Comparison of ENCODE assay signal across 15 cellular contexts in genomic region chr5:96408841-96409458, GRCh38. TPM values are rescaled to one million over a fixed set of nuclear protein-coding genes. Genes with fewer than 3 reads are reported as not detected.
DNase-seq lines count a peak whose midpoint lies in the region; ATAC-seq, FAIRE-seq and TF ChIP-seq lines count a peak whose summit lies in the region.
"Had no signal": no experiment of that assay in that cellular context is flagged by ENCODE, and none has a peak within 500 bp of the region (broad histone marks: within the 10 kb centered on the region; RNA-seq: fewer than 3 reads in every experiment).

No MANE protein-coding gene starts in this region.

- H3K27ac Mint-ChIP-seq in endodermal cell = no peak overlapping the region

- H3K9ac ChIP-seq in keratinocyte (ENCODE audit: control insufficient read depth, extremely low read depth, insufficient read depth, low read length) (no peak overlapping the region), endodermal cell (ENCODE audit: extremely low read depth, low read length, poor library complexity, severe bottlenecking) (no peak overlapping the region)
- H3K9ac ChIP-seq: BLaER1 treated with 17β-estradiol and CSF1 and Interleukin-3, amounts not matched to agents 10 nM and 100 nM had no signal

- H3K9me3 Mint-ChIP-seq in endodermal cell = no peaks in the 10 kb centered on the region

- H3K36me3 ChIP-seq in RWPE2 (ENCODE audit: low read depth) (no peaks in the 10 kb centered on the region), keratinocyte (ENCODE audit: control insufficient read depth in 2 of 2, extremely low read depth in 1 of 2, insufficient read depth in 2 of 2, low read length in 2 of 2) (peaks cover 0 to 1% of the 10 kb centered on the region in 2 experiments), endodermal cell (ENCODE audit: control insufficient read depth, insufficient read depth, low read length) (no peaks in the 10 kb centered on the region)
- H3K36me3 ChIP-seq: BLaER1 treated with 17β-estradiol and CSF1 and Interleukin-3, amounts not matched to agents 10 nM and 100 nM had no signal

- no peaks in the 10 kb centered on the region for H3K27me3 Mint-ChIP-seq in endodermal cell (ENCODE audit: insufficient read depth)

- H3K4me1 Mint-ChIP-seq in endodermal cell = no peaks in the 10 kb centered on the region

- peaks cover 32% of the 10 kb centered on the region for H3K4me1 ChIP-seq in RWPE2 (ENCODE audit: insufficient read depth, poor library complexity, severe bottlenecking)
- H3K4me1 ChIP-seq in keratinocyte (ENCODE audit: control insufficient read depth, extremely low read depth, insufficient read depth, low read length) = peaks cover 15% of the 10 kb centered on the region
- H3K4me1 ChIP-seq in endodermal cell (ENCODE audit: control insufficient read depth, insufficient read depth, low read length) = no peaks in the 10 kb centered on the region

- no peaks in the 10 kb centered on the region for H3K36me3 Mint-ChIP-seq in endodermal cell (ENCODE audit: low read depth)

- no peaks in the 10 kb centered on the region for H3K79me2 ChIP-seq in keratinocyte (ENCODE audit: control insufficient read depth, insufficient read depth, low read length)

- H3K4me2 ChIP-seq in keratinocyte (ENCODE audit: control insufficient read depth, extremely low read depth, insufficient read depth, low read depth, low read length) = peak overlapping the region; percentile 50
- H3K4me2 ChIP-seq: BLaER1 treated with 17β-estradiol and CSF1 and Interleukin-3, amounts not matched to agents 10 nM and 100 nM had no signal

- H3K27ac ChIP-seq in RWPE2 (ENCODE audit: poor library complexity, severe bottlenecking) = peak overlapping the region; percentile 90
- peak overlapping the region; percentile 58 for H3K27ac ChIP-seq in epithelial cell of prostate
- H3K27ac ChIP-seq in keratinocyte (ENCODE audit: control insufficient read depth, insufficient read depth, low read length) = no peak overlapping the region
- no peak overlapping the region for H3K27ac ChIP-seq in endodermal cell (ENCODE audit: low read depth, low read length)
- H3K27ac ChIP-seq: BLaER1 treated with 17β-estradiol and CSF1 and Interleukin-3, amounts not matched to agents 10 nM and 100 nM; SK-N-MC had no signal

- ATAC-seq in RWPE2 (ENCODE audit: low read depth) (no peak; the same call in 2 of the 3 replicates), GM19455 (IDR thresholded peaks at IDR 0.05; ENCODE audit: unreplicated experiment) (no peak)
- ATAC-seq: HCT116 had no signal

- H2AFZ ChIP-seq in keratinocyte (ENCODE audit: control insufficient read depth, low read length) = no peak overlapping the region

- FAIRE-seq in keratinocyte (lab: Jason Lieb, UNC) = no peak

- in situ Hi-C loops in G401 (cut with HindIII; ENCODE audit: low sequenced_read_pairs) = no loop called here

- no peak overlapping the region for H3K4me3 ChIP-seq in RWPE2 (ENCODE audit: severe bottlenecking)
- H3K4me3 ChIP-seq in keratinocyte (ENCODE audit: control insufficient read depth in 2 of 3, extremely low read depth in 1 of 3, insufficient read depth in 2 of 3, low read depth in 1 of 3, low read length in 3 of 3) = no peak overlapping the region
- no peak overlapping the region for H3K4me3 ChIP-seq in endodermal cell (ENCODE audit: low read length)
- H3K4me3 ChIP-seq: BLaER1 treated with 17β-estradiol and CSF1 and Interleukin-3, amounts not matched to agents 10 nM and 100 nM; SK-N-MC had no signal

- H3K27me3 ChIP-seq in RWPE2 (ENCODE audit: insufficient read depth, poor library complexity, severe bottlenecking) = no peaks in the 10 kb centered on the region
- no peaks in the 10 kb centered on the region for H3K27me3 ChIP-seq in keratinocyte (ENCODE audit: control insufficient read depth, extremely low read depth, insufficient read depth, low read length)
- no peaks in the 10 kb centered on the region for H3K27me3 ChIP-seq in endodermal cell (ENCODE audit: control insufficient read depth, insufficient read depth, low read length, poor library complexity, severe bottlenecking)
- H3K27me3 ChIP-seq: BLaER1 treated with 17β-estradiol and CSF1 and Interleukin-3, amounts not matched to agents 10 nM and 100 nM had no signal

- H3K9me1 ChIP-seq in keratinocyte (ENCODE audit: control insufficient read depth, extremely low read depth, insufficient read depth, low read length) = no peaks in the 10 kb centered on the region

- DNase-seq in RWPE2 (ENCODE audit: low spot score) (no peak), epithelial cell of prostate (ENCODE audit: low read depth, low spot score) (no peak), keratinocyte (ENCODE audit: low read depth, low spot score) (no peak), endodermal cell (no peak), G401 (ENCODE audit: low spot score) (no peak)
- no peak for DNase-seq in stimulated activated CD4-positive, alpha-beta T cell treated with anti-CD3 and anti-CD28 coated beads, Interleukin-2, amount 100 ng/mL, for 48 hours
- DNase-seq: DMS 273 treated with DMSO at 0.1 percent for 48 hours; NCI-H146; NCI-H2081 treated with DMSO at 0.1 percent for 48 hours; NCI-H69; NK-92 treated with Interleukin-12 subunit alpha and Interleukin-12 subunit beta, amount 100 ng/mL, for 24 hours had no signal

- H3K9me3 ChIP-seq in RWPE2 (ENCODE audit: severe bottlenecking) = no peaks in the 10 kb centered on the region
- no peaks in the 10 kb centered on the region for H3K9me3 ChIP-seq in keratinocyte (ENCODE audit: control insufficient read depth, low read depth, low read length)
- H3K9me3 ChIP-seq in endodermal cell (ENCODE audit: control insufficient read depth, low read length) = no peaks in the 10 kb centered on the region
- H3K9me3 ChIP-seq: BLaER1 treated with 17β-estradiol and CSF1 and Interleukin-3, amounts not matched to agents 10 nM and 100 nM had no signal

- 88 to 94% methylated on average over 7 to 12 of the region's 12 CpGs for WGBS in endodermal cell (ENCODE audit: insufficient coverage in 1 of 2, insufficient read length in 1 of 2), 2 experiments

- H3K4me3 Mint-ChIP-seq in endodermal cell = no peak overlapping the region

- no peak for TF ChIP-seq CTCF in RWPE2 (IDR thresholded peaks at IDR 0.05; ENCODE audit: poor library complexity, severe bottlenecking)
- no peak for TF ChIP-seq CTCF in keratinocyte (optimal IDR thresholded peaks at IDR 0.05 in 1 of 3, IDR thresholded peaks at IDR 0.05 in 1 of 3, conservative IDR thresholded peaks at IDR 0.05 in 1 of 3; ENCODE audit: extremely low read depth in 1 of 3, insufficient read depth in 2 of 3, low read length in 3 of 3)
- TF ChIP-seq CTCF in endodermal cell (conservative IDR thresholded peaks at IDR 0.05) = no peak

- dilution Hi-C loops in keratinocyte (cut with MboI; ENCODE audit: extremely low pct_ligation_motif_present, low sequenced_read_pairs) = no loop called here

- no peaks in the 10 kb centered on the region for H4K20me1 ChIP-seq in keratinocyte (ENCODE audit: control insufficient read depth, extremely low read depth, insufficient read depth, low read length)
- H4K20me1 ChIP-seq: BLaER1 treated with 17β-estradiol and CSF1 and Interleukin-3, amounts not matched to agents 10 nM and 100 nM had no signal

RNA-seq across cellular contexts. Expression of gene PCSK1, which starts 24.1 kb away (rescaled TPM):
- polyA plus RNA-seq in keratinocyte = 0.01 to 0.03 TPM in 2 of 3 replicates, not detected in the other
- not detected for polyA plus RNA-seq in keratinocyte (2011; ENCODE audit: low read depth)
- 0.01 TPM in 1 of 2 replicates, not detected in the other for polyA plus RNA-seq in keratinocyte (2011; cell fraction: cytosol; rRNA removed)
- polyA plus RNA-seq in keratinocyte (2011; cell fraction: nucleus; rRNA removed) = 0.04 and 0.08 TPM in 2 replicates
- 0.02 and 0.16 TPM in 2 replicates for polyA plus RNA-seq in keratinocyte (2012; ENCODE audit: low replicate concordance)
- polyA minus RNA-seq in keratinocyte = not detected in 3 replicates
- polyA minus RNA-seq in keratinocyte (2011; cell fraction: cytosol; rRNA and poly(A)+ RNA removed) = not detected
- 0.11 and 0.16 TPM in 2 replicates for polyA minus RNA-seq in keratinocyte (2011; cell fraction: nucleus; rRNA and poly(A)+ RNA removed)
- total RNA-seq in endodermal cell = not detected
- polyA plus RNA-seq in endodermal cell (2013, experiment 1 of 2) = 2.0 TPM
- polyA plus RNA-seq in endodermal cell (2013, experiment 2 of 2) = 1.2 TPM
- total RNA-seq in G401 (2014; rRNA removed; shearing (Covaris generic)) = not detected in 2 replicates

Comparison
In these comparisons a context has a peak if more than half of its experiments do, and no peak if none do; other contexts are left out.
1. H3K27ac ChIP-seq: peak in RWPE2 (single experiment) and epithelial cell of prostate (single experiment); none in keratinocyte (single experiment) and endodermal cell (single experiment).